18 cellular contexts compared by ENCODE assay signal in genomic region chr12:105324704-105325103, GRCh38. TPM values are rescaled to one million over a fixed set of nuclear protein-coding genes. Genes with fewer than 3 reads are reported as not detected.
DNase-seq lines count a peak whose midpoint lies in the region; ATAC-seq and TF ChIP-seq lines count a peak whose summit lies in the region.
"Had no signal": no experiment of that assay in that cellular context is flagged by ENCODE, and none has a peak within 500 bp of the region (broad histone marks: within the 10 kb centered on the region; RNA-seq: fewer than 3 reads in every experiment).

No MANE protein-coding gene starts in this region.

- H3K9me3 ChIP-seq in IMR-90 (ENCODE audit: control insufficient read depth, insufficient read depth, low read length): no peaks in the 10 kb centered on the region
- H3K9me3 ChIP-seq: BE2C, SJCRH30 had no signal

- no peaks in the 10 kb centered on the region for H3K27me3 ChIP-seq in IMR-90 (ENCODE audit: control insufficient read depth, insufficient read depth, low read length)
- H3K27me3 ChIP-seq: BE2C had no signal

- peak overlapping the region; percentile 69 for H2BK120ac ChIP-seq in IMR-90 (ENCODE audit: low read depth, low read length)

- H3K27me3 Mint-ChIP-seq in activated naive CD8-positive, alpha-beta T cell: no peaks in the 10 kb centered on the region
- no peaks in the 10 kb centered on the region for H3K27me3 Mint-ChIP-seq in activated naive CD8-positive, alpha-beta T cell treated with anti-CD3 and anti-CD28 coated beads, Interleukin-2, amount 50 U/mL, for 24 hours
- no peaks in the 10 kb centered on the region for H3K27me3 Mint-ChIP-seq in activated T-helper 17 cell treated with anti-CD3 and anti-CD28 coated beads, Interleukin-2, amount 50 U/mL, for 72 hours
- no peaks in the 10 kb centered on the region for H3K27me3 Mint-ChIP-seq in T-cell
- H3K27me3 Mint-ChIP-seq: CD4-positive, alpha-beta T cell had no signal

- no TSS peak for BruUV-seq in IMR-90 (replicated peaks; lab: Mats Ljungman, UMichigan)

- H4K5ac ChIP-seq in IMR-90 (ENCODE audit: low read depth, low read length): no peak overlapping the region

- no peak overlapping the region for H3K56ac ChIP-seq in IMR-90 (ENCODE audit: extremely low read depth, insufficient read depth, low read length)

- H3K27ac ChIP-seq in IMR-90 (ENCODE audit: insufficient read depth, low read length): peak overlapping the region; percentile 22; the same call in 1 of the 2 replicates
- H3K27ac ChIP-seq: SJCRH30 had no signal

- no peaks in the 10 kb centered on the region for H3K9me3 Mint-ChIP-seq in activated naive CD8-positive, alpha-beta T cell (ENCODE audit: low read depth)
- H3K9me3 Mint-ChIP-seq in activated naive CD8-positive, alpha-beta T cell treated with anti-CD3 and anti-CD28 coated beads, Interleukin-2, amount 50 U/mL, for 24 hours: no peaks in the 10 kb centered on the region
- no peaks in the 10 kb centered on the region for H3K9me3 Mint-ChIP-seq in activated T-helper 17 cell treated with anti-CD3 and anti-CD28 coated beads, Interleukin-2, amount 50 U/mL, for 72 hours
- no peaks in the 10 kb centered on the region for H3K9me3 Mint-ChIP-seq in T-cell
- H3K9me3 Mint-ChIP-seq: CD4-positive, alpha-beta T cell had no signal

- peak overlapping the region; percentile 76 for H2AK5ac ChIP-seq in IMR-90 (ENCODE audit: low read depth, low read length)

- peak overlapping the region; percentile 69; the same call in 1 of the 3 replicates for H2BK15ac ChIP-seq in IMR-90 (ENCODE audit: low read depth, low read length)

- H2BK20ac ChIP-seq in IMR-90 (ENCODE audit: low read depth, low read length): peak overlapping the region; percentile 83

- H3K4me2 ChIP-seq in IMR-90 (ENCODE audit: low read depth, low read length): no peak overlapping the region; the same call in 1 of the 2 replicates

- H3K79me1 ChIP-seq in IMR-90 (ENCODE audit: low read depth in 1 of 2, low read length in 2 of 2): peaks cover 0 to 32% of the 10 kb centered on the region in 2 experiments; a peak in 3 of 4 replicates

- CTCF ChIA-PET in IMR-90 (lab: Yijun Ruan, JAX): no interaction called here
- CTCF ChIA-PET in T-cell (lab: Charles Lee): no interaction called here
- CTCF ChIA-PET in GM10248 (lab: Yijun Ruan, JAX): no interaction called here

- no peak overlapping the region for H2AK9ac ChIP-seq in IMR-90 (replicated peaks; ENCODE audit: low read depth, low read length, poor library complexity)

- TF ChIP-seq POLR2A in IMR-90 (IDR thresholded peaks at IDR 0.05; ENCODE audit: low read depth, low read length): no peak

- H3K4me3 Mint-ChIP-seq in activated naive CD8-positive, alpha-beta T cell: no peak overlapping the region
- no peak overlapping the region for H3K4me3 Mint-ChIP-seq in activated naive CD8-positive, alpha-beta T cell treated with anti-CD3 and anti-CD28 coated beads, Interleukin-2, amount 50 U/mL, for 24 hours
- H3K4me3 Mint-ChIP-seq in activated T-helper 17 cell treated with anti-CD3 and anti-CD28 coated beads, Interleukin-2, amount 50 U/mL, for 72 hours: no peak overlapping the region
- H3K4me3 Mint-ChIP-seq in T-cell: no peak overlapping the region
- H3K4me3 Mint-ChIP-seq: CD4-positive, alpha-beta T cell had no signal

- dilution Hi-C loops in IMR-90 (cut with HindIII; ENCODE audit: low sequenced_read_pairs, unreplicated experiment): no loop called here

- no peak for ATAC-seq in activated naive CD8-positive, alpha-beta T cell treated with anti-CD3 and anti-CD28 coated beads, Interleukin-2, amount 50 U/mL, for 24 hours
- ATAC-seq in IMR-90 (ENCODE audit: low read depth) (peak; percentile 35), T-cell (replicated peaks in 1 of 4) (no peak)
- ATAC-seq in activated T-helper 17 cell treated with anti-CD3 and anti-CD28 coated beads, Interleukin-2, amount 50 U/mL, for 72 hours (replicated peaks): no peak
- ATAC-seq: PC-3 had no signal

- peak overlapping the region; percentile 10 for H3K27ac Mint-ChIP-seq in activated naive CD8-positive, alpha-beta T cell
- H3K27ac Mint-ChIP-seq in activated naive CD8-positive, alpha-beta T cell treated with anti-CD3 and anti-CD28 coated beads, Interleukin-2, amount 50 U/mL, for 24 hours: no peak overlapping the region
- no peak overlapping the region for H3K27ac Mint-ChIP-seq in activated T-helper 17 cell treated with anti-CD3 and anti-CD28 coated beads, Interleukin-2, amount 50 U/mL, for 72 hours
- peak overlapping the region in 1 of 2 donors; percentile 2 for H3K27ac Mint-ChIP-seq in T-cell
- H3K27ac Mint-ChIP-seq: CD4-positive, alpha-beta T cell had no signal

- peaks cover 13% of the 10 kb centered on the region for H3K4me1 Mint-ChIP-seq in activated naive CD8-positive, alpha-beta T cell (ENCODE audit: low read depth)
- peaks cover 29% of the 10 kb centered on the region for H3K4me1 Mint-ChIP-seq in activated naive CD8-positive, alpha-beta T cell treated with anti-CD3 and anti-CD28 coated beads, Interleukin-2, amount 50 U/mL, for 24 hours
- peaks cover 13% of the 10 kb centered on the region for H3K4me1 Mint-ChIP-seq in activated T-helper 17 cell treated with anti-CD3 and anti-CD28 coated beads, Interleukin-2, amount 50 U/mL, for 72 hours
- H3K4me1 Mint-ChIP-seq in T-cell: peaks cover 14 to 28% (median 20%) of the 10 kb centered on the region in 3 donors

- in situ Hi-C loops in IMR-90 (cut with MboI; ENCODE audit: low sequenced_read_pairs): no loop called here

- no peak for TF ChIP-seq RAD21 in IMR-90 (IDR thresholded peaks at IDR 0.05; ENCODE audit: low read length)

- no peaks in the 10 kb centered on the region for H3K36me3 Mint-ChIP-seq in activated naive CD8-positive, alpha-beta T cell
- H3K36me3 Mint-ChIP-seq in activated naive CD8-positive, alpha-beta T cell treated with anti-CD3 and anti-CD28 coated beads, Interleukin-2, amount 50 U/mL, for 24 hours (ENCODE audit: low read depth): no peaks in the 10 kb centered on the region
- H3K36me3 Mint-ChIP-seq in activated T-helper 17 cell treated with anti-CD3 and anti-CD28 coated beads, Interleukin-2, amount 50 U/mL, for 72 hours (ENCODE audit: low read depth): no peaks in the 10 kb centered on the region
- H3K36me3 Mint-ChIP-seq in T-cell: no peaks in the 10 kb centered on the region

- no peak for DNase-seq in activated naive CD8-positive, alpha-beta T cell treated with anti-CD3 and anti-CD28 coated beads, Interleukin-2, amount 50 U/mL, for 24 hours
- DNase-seq in IMR-90 (no peak), epithelial cell of proximal tubule (ENCODE audit: low read depth) (no peak), renal cortical epithelial cell (ENCODE audit: low read depth) (peak; percentile 34), T-cell (no peak), GM10248 (ENCODE audit: extremely low spot score) (no peak)
- DNase-seq: BE2C; CD4-positive, alpha-beta T cell; MM.1S; NCI-H1092 treated with DMSO at 0.1 percent for 48 hours; NCI-H2081 treated with DMSO at 0.1 percent for 48 hours; NCI-H510A; NCI-H774; PC-3; SJCRH30 had no signal

- H3K18ac ChIP-seq in IMR-90 (ENCODE audit: low read depth, low read length): peak overlapping the region; percentile 42; the same call in 1 of the 2 replicates

- peak overlapping the region in 1 of 2 experiments; percentile 68; a peak in 2 of 4 replicates for H4K8ac ChIP-seq in IMR-90 (ENCODE audit: low read depth in 2 of 2, low read length in 2 of 2)

- H3K23ac ChIP-seq in IMR-90 (ENCODE audit: low read depth, low read length): 0 out of 2 replicates have a peak overlapping the region, but pooled peaks have one; percentile 1

- no peaks in the 10 kb centered on the region for H4K20me1 ChIP-seq in IMR-90 (ENCODE audit: insufficient read depth, low read length)

- H3K9ac ChIP-seq in IMR-90 (ENCODE audit: low read depth, low read length): no peak overlapping the region

- peaks cover 16% of the 10 kb centered on the region for H3K9me1 ChIP-seq in IMR-90 (ENCODE audit: insufficient read depth, low read length)

- no peaks in the 10 kb centered on the region for H3K36me3 ChIP-seq in IMR-90 (ENCODE audit: control insufficient read depth, insufficient read depth, low read length)
- H3K36me3 ChIP-seq: BE2C, SJCRH30 had no signal

- peaks cover 9% of the 10 kb centered on the region for H3K4me1 ChIP-seq in IMR-90 (ENCODE audit: control insufficient read depth, insufficient read depth, low read length)
- H3K4me1 ChIP-seq: BE2C, SJCRH30 had no signal

- POLR2A ChIA-PET in IMR-90 (lab: Charles Lee; ENCODE audit: unreplicated experiment) (no interaction called here), T-cell (lab: Charles Lee) (no interaction called here), GM10248 (lab: Yijun Ruan, JAX) (no interaction called here)

- 75% methylated on average over 1 of the region's 2 CpGs; no CpG with 5 or more reads in 1 of the 2 experiments for WGBS in IMR-90 (ENCODE audit: extremely low coverage in 2 of 2, insufficient read length in 1 of 2), 2 experiments

- peak overlapping the region; percentile 42 for H3K4ac ChIP-seq in IMR-90 (ENCODE audit: low read depth, low read length)

- H4K91ac ChIP-seq in IMR-90 (ENCODE audit: insufficient read depth, low read depth, low read length): peak overlapping the region; percentile 76

- intact Hi-C loops in IMR-90 (cut with micrococcal nuclease): no loop called here

- H3K4me3 ChIP-seq in IMR-90 (ENCODE audit: insufficient read depth, low read depth, low read length) (no peak overlapping the region), epithelial cell of proximal tubule (ENCODE audit: low read depth, low read length) (peak overlapping the region; percentile 64)
- H3K4me3 ChIP-seq: GM12878, SJCRH30 had no signal

- H2BK5ac ChIP-seq in IMR-90 (ENCODE audit: low read depth, low read length, poor library complexity, severe bottlenecking): no peak overlapping the region

- H3K14ac ChIP-seq in IMR-90 (replicated peaks; ENCODE audit: low read depth, low read length): 0 out of 2 replicates have a peak overlapping the region, but pooled peaks have one; percentile 14

- peak overlapping the region; percentile 46 for H2AFZ ChIP-seq in IMR-90 (replicated peaks; ENCODE audit: low read length, poor library complexity)

- TF ChIP-seq CTCF in IMR-90 (conservative IDR thresholded peaks at IDR 0.05; ENCODE audit: low read depth, low read length) (no peak), epithelial cell of proximal tubule (conservative IDR thresholded peaks at IDR 0.05; ENCODE audit: low read depth, low read length) (no peak), GM10248 (IDR thresholded peaks at IDR 0.05; ENCODE audit: control extremely low read depth, extremely low read depth, low read depth, missing control alignments) (no peak)

TF ChIP-seq in IMR-90, 13 proteins besides CTCF, POLR2A, EP300 and RAD21 (continues in another document):
- TF ChIP-seq SMC3 (IDR thresholded peaks at IDR 0.05; ENCODE audit: low read depth, low read length) (no peak), RCOR1 (IDR thresholded peaks at IDR 0.05; ENCODE audit: insufficient replicate concordance, low read length) (no peak), FOS (IDR thresholded peaks at IDR 0.05; ENCODE audit: low read depth, low read length) (no peak)

RNA-seq across cellular contexts. Expression of gene C12orf75, which starts 5.8 kb away (rescaled TPM):
- 145 and 216 TPM in 2 replicates for total RNA-seq in IMR-90 (2012; rRNA removed)
- 264 and 278 TPM in 2 replicates for polyA plus RNA-seq in IMR-90 (2012; rRNA removed)
- polyA plus RNA-seq in IMR-90 (2012; cell fraction: cytosol; rRNA removed): 100 and 104 TPM in 2 replicates
- 23.5 and 101 TPM in 2 replicates for polyA plus RNA-seq in IMR-90 (2012; cell fraction: nucleus; rRNA removed; ENCODE audit: low replicate concordance)
- total RNA-seq in epithelial cell of proximal tubule: 650 and 726 TPM in 2 replicates
- total RNA-seq in renal cortical epithelial cell: 468 and 490 TPM in 2 replicates
- total RNA-seq in activated T-helper 17 cell treated with anti-CD3 and anti-CD28 coated beads, Interleukin-2, amount 50 U/mL, for 72 hours: 100 to 1,000 TPM in 1 of 2 donors, 10 to 100 TPM in 1; 42.0 to 102 TPM
- 10 to 100 TPM; 14.9 to 50.1 (median 20.2) TPM for total RNA-seq in T-cell
